In genomic region chr20:33312583-33312982, GRCh38 we compare ENCODE assay signal across 7 cellular contexts. TPM values are rescaled to one million over a fixed set of nuclear protein-coding genes. Genes with fewer than 3 reads are reported as not detected.
"Had no signal": no experiment of that assay in that cellular context is flagged by ENCODE, and none has a peak within 500 bp of the region (broad histone marks: within the 10 kb centered on the region; RNA-seq: fewer than 3 reads in every experiment).

No MANE protein-coding gene starts in this region.

- H3K4me1 Mint-ChIP-seq: GM23338, H9 had no signal

- H3K4me3 ChIP-seq: GM23338 had no signal

- H3K27ac Mint-ChIP-seq: GM23338, IgD-negative memory B cell had no signal

- H3K4me2 ChIP-seq: GM23338 had no signal

- H3K4me3 Mint-ChIP-seq: GM23338, H9 had no signal

- DNase-seq: H9, HCEC 1CT, KG1 had no signal

- H3K9me3 Mint-ChIP-seq: GM23338, IgD-negative memory B cell had no signal

- ATAC-seq: GM23338 had no signal

RNA-seq across cellular contexts. Expression of gene BPIFB1, which starts 29.6 kb away (rescaled TPM):
- total RNA-seq: GM23338, H1, H9, HT-29 had no signal
